ENCODE assay signal across 8 cellular contexts in the genomic region with DNA sequence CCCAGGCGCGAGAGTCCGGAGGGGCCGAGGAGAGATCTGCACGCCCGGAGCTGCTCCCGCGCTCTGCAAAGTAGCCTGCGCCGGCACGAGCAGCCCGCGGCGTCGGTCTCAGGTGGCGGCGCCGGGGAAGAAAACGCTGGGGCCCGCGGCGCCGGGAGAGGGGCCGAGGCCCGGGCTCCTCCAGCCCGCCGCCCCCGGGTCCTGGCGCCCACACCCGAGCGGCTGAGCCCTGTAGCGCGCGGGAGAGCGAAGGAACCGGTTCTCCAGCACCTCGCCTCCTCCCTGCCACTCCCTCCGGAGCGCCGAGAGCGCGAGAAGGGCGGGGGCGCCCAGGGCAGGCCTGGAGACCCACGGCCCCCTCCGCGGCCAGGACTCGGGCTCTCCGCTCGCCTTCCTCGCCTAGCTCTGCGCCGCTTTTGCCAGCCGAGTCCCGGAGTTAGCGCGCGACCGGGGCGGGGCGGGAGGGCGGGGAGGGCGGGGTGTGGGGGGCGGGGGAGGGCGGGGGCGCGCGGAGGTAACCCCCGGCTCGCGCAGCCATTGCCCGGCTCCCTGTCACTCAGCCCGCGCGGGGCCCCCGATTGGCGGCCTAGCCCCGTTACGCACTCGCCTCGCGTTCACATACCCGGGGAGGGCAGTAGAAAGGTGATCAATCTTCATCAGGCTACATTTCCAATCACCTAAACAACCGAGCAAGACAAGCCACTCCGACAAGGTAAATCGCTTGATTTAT. TPM values are rescaled to one million over a fixed set of nuclear protein-coding genes. Genes with fewer than 3 reads are reported as not detected.
DNase-seq lines count a peak whose midpoint lies in the region; ATAC-seq and TF ChIP-seq lines count a peak whose summit lies in the region.

A gene (plus strand): TSS at position 645 of the 730 bp plus-strand sequence. CDS start 2,161 bp downstream, outside the sequence.

- peak within 1 kb of the TSS; percentile 60 to 71 (median 66) for H3K4me3 ChIP-seq in esophagus squamous epithelium

- peak within 1 kb of the TSS; percentile 78 for H3K4me3 Mint-ChIP-seq in nephron progenitor cell

- no peak for TF ChIP-seq POLR2A in esophagus squamous epithelium (IDR thresholded peaks at IDR 0.05)

- peaks cover 27 to 73% (median 44%) of the 10 kb centered on the region in 3 donors for H3K4me1 ChIP-seq in esophagus squamous epithelium

- H3K36me3 Mint-ChIP-seq in nephron progenitor cell (ENCODE audit: low read depth): peaks cover 7% of the 10 kb centered on the region

- ATAC-seq in GM19438 (IDR thresholded peaks at IDR 0.05; ENCODE audit: low read depth, unreplicated experiment): peak; percentile 67
- ATAC-seq in HG03442 (IDR thresholded peaks at IDR 0.05; ENCODE audit: unreplicated experiment): peak; percentile 87

- H3K36me3 ChIP-seq in esophagus squamous epithelium: peaks cover 0 to 17% (median 0%) of the 10 kb centered on the region in 3 donors

- 0% methylated on average over 6 to 12 of the region's 86 CpGs for WGBS in esophagus squamous epithelium, 2 donors

- peak within 1 kb of the TSS; percentile 62 to 85 (median 74) for H3K27ac ChIP-seq in esophagus squamous epithelium

- intact Hi-C loops in esophagus squamous epithelium (cut with DNase I): no loop called here

- H3K27me3 ChIP-seq in esophagus squamous epithelium: peaks cover 0 to 100% (median 32%) of the 10 kb centered on the region in 4 donors

- no peaks in the 10 kb centered on the region for H3K9me3 ChIP-seq in esophagus squamous epithelium

- H3K9me3 Mint-ChIP-seq in nephron progenitor cell: peaks cover 4% of the 10 kb centered on the region

- TF ChIP-seq CTCF in esophagus squamous epithelium (IDR thresholded peaks at IDR 0.05) (no peak), nephron progenitor cell (IDR thresholded peaks at IDR 0.05) (no peak)

- peaks cover 97% of the 10 kb centered on the region for H3K27me3 Mint-ChIP-seq in nephron progenitor cell (ENCODE audit: low read depth, poor library complexity)

- H3K4me1 Mint-ChIP-seq in nephron progenitor cell: peaks cover 38% of the 10 kb centered on the region

- no peak within 1 kb of the TSS for H3K27ac Mint-ChIP-seq in nephron progenitor cell

- DNase-seq in DMS 273 (lab: John Stamatoyannopoulos, UW; ENCODE audit: unreplicated experiment) (peak; percentile 94), NCI-H345 treated with DMSO at 0.1 percent for 48 hours (lab: John Stamatoyannopoulos, UW; ENCODE audit: unreplicated experiment) (peak; percentile 84), esophagus squamous epithelium (lab: John Stamatoyannopoulos, UW) (no peak), nephron progenitor cell (peak; percentile 69), inferior parietal cortex (ENCODE audit: extremely low spot score) (no peak)
- DNase-seq in activated CD4-positive, alpha-beta T cell treated with anti-CD3 and anti-CD28 coated beads, Interleukin-2, amount 50 U/mL, for 48 hours: peak; percentile 65 to 67

RNA-seq across cellular contexts. Expression of the gene that starts here (rescaled TPM):
- 1 to 10 TPM in 1 of 4 donors, under 1 TPM in 1, not detected in 2; 0.85 to 2.6 TPM for total RNA-seq in esophagus squamous epithelium

Comparison
In these comparisons a context has a peak if more than half of its experiments do, and no peak if none do; other contexts are left out.
1. DNase-seq: peak in DMS 273 (single experiment), NCI-H345 treated with DMSO at 0.1 percent for 48 hours (single experiment), activated CD4-positive, alpha-beta T cell treated with anti-CD3 and anti-CD28 coated beads, Interleukin-2, amount 50 U/mL, for 48 hours (2 of 2) and nephron progenitor cell (single experiment); none in esophagus squamous epithelium (single experiment) and inferior parietal cortex (single experiment).